Comparison of ENCODE assay signal across 1 cellular context in genomic region chr7:27095897-27096755, GRCh38.
TF ChIP-seq lines count a peak whose summit lies in the region.

Gene HOXA1 (minus strand): TSS chr7:27096000. CDS start chr7:27095912, 88 bp downstream.

TF ChIP-seq in HEK293, 187 proteins besides CTCF, POLR2A, EP300 and RAD21 (continued from another document):
- TF ChIP-seq PBX3 (CRISPR knock-in tag; IDR thresholded peaks at IDR 0.05) (no peak; the same call in 1 of the 2 replicates), ZNF366 (tag by site-specific recombination; conservative IDR thresholded peaks at IDR 0.05) (0 out of 2 replicates have a peak, but pooled peaks have one; percentile 10), ZNF549 (tag by site-specific recombination; IDR thresholded peaks at IDR 0.05) (no peak), ZNF792 (tag by site-specific recombination; IDR thresholded peaks at IDR 0.05) (no peak), ZBTB48 (tag by site-specific recombination; IDR thresholded peaks at IDR 0.05) (no peak), ZNF645 (tag by site-specific recombination; IDR thresholded peaks at IDR 0.05) (no peak), KLF10 (tag by site-specific recombination; IDR thresholded peaks at IDR 0.05) (peak; percentile 53; the same call in 1 of the 2 replicates), ZFP37 (tag by site-specific recombination; IDR thresholded peaks at IDR 0.05) (0 out of 2 replicates have a peak, but pooled peaks have one; percentile 36), EGR2 (tag by site-specific recombination; IDR thresholded peaks at IDR 0.05; ENCODE audit: low read depth) (no peak), ZNF558 (tag by site-specific recombination; IDR thresholded peaks at IDR 0.05) (no peak), ZSCAN4 (tag by site-specific recombination; IDR thresholded peaks at IDR 0.05) (no peak), ZBTB8A (tag by site-specific recombination; IDR thresholded peaks at IDR 0.05) (peak; percentile 86), ZNF529 (tag by site-specific recombination; IDR thresholded peaks at IDR 0.05; ENCODE audit: insufficient replicate concordance) (no peak), OSR2 (tag by site-specific recombination; IDR thresholded peaks at IDR 0.05) (peak; percentile 78), YY2 (tag by site-specific recombination; IDR thresholded peaks at IDR 0.05) (no peak), ZNF791 (tag by site-specific recombination; IDR thresholded peaks at IDR 0.05) (no peak), ZNF280C (tag by site-specific recombination; IDR thresholded peaks at IDR 0.05) (no peak), ZNF132 (tag by site-specific recombination; IDR thresholded peaks at IDR 0.05; ENCODE audit: borderline replicate concordance) (no peak), SP2 (tag by site-specific recombination; IDR thresholded peaks at IDR 0.05) (peak; percentile 79), HIC1 (tag by site-specific recombination; IDR thresholded peaks at IDR 0.05) (peak; percentile 4; the same call in 1 of the 2 replicates), ZNF658 (tag by site-specific recombination; IDR thresholded peaks at IDR 0.05) (no peak), SP7 (tag by site-specific recombination; IDR thresholded peaks at IDR 0.05) (peak; percentile 63), ZFP3 (tag by site-specific recombination; IDR thresholded peaks at IDR 0.05; ENCODE audit: low read depth) (no peak), PRDM6 (tag by site-specific recombination; IDR thresholded peaks at IDR 0.05) (0 out of 2 replicates have a peak, but pooled peaks have one; percentile 4), ZNF776 (tag by site-specific recombination; IDR thresholded peaks at IDR 0.05; ENCODE audit: borderline replicate concordance) (no peak), ZNF513 (tag by site-specific recombination; IDR thresholded peaks at IDR 0.05) (no peak), ZBTB20 (tag by site-specific recombination; IDR thresholded peaks at IDR 0.05) (peak; percentile 86), ZNF670 (tag by site-specific recombination; IDR thresholded peaks at IDR 0.05; ENCODE audit: low read depth) (no peak), ZBTB6 (tag by site-specific recombination; IDR thresholded peaks at IDR 0.05) (0 out of 2 replicates have a peak, but pooled peaks have one; percentile 9), BCL6B (tag by site-specific recombination; IDR thresholded peaks at IDR 0.05) (no peak), ZNF660 (tag by site-specific recombination; IDR thresholded peaks at IDR 0.05) (peak; percentile 55; the same call in 1 of the 2 replicates), ZNF449 (tag by site-specific recombination; IDR thresholded peaks at IDR 0.05) (peak; percentile 83)
